Comparison of ENCODE assay signal across 33 cellular contexts in the genomic region with DNA sequence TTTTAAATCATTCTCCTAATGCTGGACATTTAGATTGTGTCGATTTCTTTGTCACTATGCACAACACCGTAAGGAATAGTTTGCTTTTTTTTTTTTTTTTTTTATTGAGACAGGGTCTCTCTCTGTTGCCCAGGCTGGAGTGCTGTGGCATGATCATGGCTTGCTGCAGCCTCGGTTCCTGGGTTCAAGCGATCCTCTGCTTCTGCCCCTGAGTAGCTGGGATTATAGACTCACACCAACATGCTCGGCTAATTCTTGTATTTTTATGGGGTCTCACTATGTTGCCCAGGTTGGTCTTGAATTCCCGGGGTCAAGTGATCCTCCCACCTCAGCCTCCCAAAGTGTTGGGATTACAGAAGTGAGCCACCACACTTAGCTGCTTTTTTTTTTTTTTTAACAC.
"Had no signal": no experiment of that assay in that cellular context is flagged by ENCODE, and none has a peak within 500 bp of the region (broad histone marks: within the 10 kb centered on the region; RNA-seq: fewer than 3 reads in every experiment).

No MANE protein-coding gene starts in this region.

- H3K4me1 ChIP-seq: adrenal gland, ascending aorta, breast epithelium had no signal

- ATAC-seq: activated naive CD4-positive, alpha-beta T cell treated with anti-CD3 and anti-CD28 coated beads, Interleukin-2, amount 50 U/mL, for 72 hours; activated naive CD8-positive, alpha-beta T cell treated with anti-CD3 and anti-CD28 coated beads, Interleukin-2, amount 50 U/mL, for 24 hours; activated T-cell treated with anti-CD3 and anti-CD28 coated beads, Interleukin-2, amount 50 U/mL, for 4 hours; activated T-cell treated with anti-CD3 and anti-CD28 coated beads, Interleukin-2, amount 50 U/mL, for 72 hours; activated T-helper 17 cell treated with anti-CD3 and anti-CD28 coated beads, Interleukin-2, amount 50 U/mL, for 72 hours; body of pancreas had no signal

- H3K36me3 ChIP-seq: adrenal gland, ascending aorta, brain microvascular endothelial cell, breast epithelium, cardiac muscle cell had no signal

- H3K27ac ChIP-seq: adrenal gland, ascending aorta, body of pancreas, brain microvascular endothelial cell, breast epithelium, cardiac muscle cell had no signal

- H3K4me3 ChIP-seq: adrenal gland, ascending aorta, body of pancreas, breast epithelium, cardiac muscle cell had no signal

- H3K27me3 ChIP-seq: adrenal gland, ascending aorta, body of pancreas, brain microvascular endothelial cell, breast epithelium, cardiac muscle cell had no signal

- H3K9me3 ChIP-seq: adrenal gland, ascending aorta, body of pancreas, breast epithelium had no signal

- DNase-seq: activated effector memory CD4-positive, alpha-beta T cell treated with anti-CD3 and anti-CD28 coated beads, Interleukin-2, amount 50 U/mL, for 16 hours; activated effector memory CD4-positive, alpha-beta T cell treated with Interleukin-2 at 50 U/mL for 16 hours; activated gamma-delta T cell; activated gamma-delta T cell treated with Interleukin-2 at 50 U/mL for 16 hours; activated naive CD4-positive, alpha-beta T cell; activated naive CD4-positive, alpha-beta T cell treated with anti-CD3 and anti-CD28 coated beads for 36 hours; activated naive CD4-positive, alpha-beta T cell treated with anti-CD3 and anti-CD28 coated beads, Interleukin-2, amount 10 ng/mL, durations not matched to agents 7 days and 5 days; activated naive CD4-positive, alpha-beta T cell treated with anti-CD3 and anti-CD28 coated beads, Interleukin-2, amount 50 U/mL, for 16 hours; activated naive CD4-positive, alpha-beta T cell treated with Interleukin-2 at 50 U/mL for 16 hours; activated naive CD8-positive, alpha-beta T cell treated with anti-CD3 and anti-CD28 coated beads for 36 hours; activated naive CD8-positive, alpha-beta T cell treated with anti-CD3 and anti-CD28 coated beads, Interleukin-2, amount 10 ng/mL, durations not matched to agents 7 days and 5 days; activated naive CD8-positive, alpha-beta T cell treated with anti-CD3 and anti-CD28 coated beads, Interleukin-2, amount 50 U/mL, for 24 hours; activated T-cell treated with anti-CD3 and anti-CD28 coated beads, Interleukin-2, amount 50 U/mL, for 1 hour; activated T-cell treated with anti-CD3 and anti-CD28 coated beads, Interleukin-2, amount 50 U/mL, for 24 hours; activated T-cell treated with anti-CD3 and anti-CD28 coated beads, Interleukin-2, amount 50 U/mL, for 4 hours; activated T-cell treated with anti-CD3 and anti-CD28 coated beads, Interleukin-2, amount 50 U/mL, for 48 hours; activated T-cell treated with anti-CD3 and anti-CD28 coated beads, Interleukin-2, amount 50 U/mL, for 72 hours; adrenal gland; amniotic stem cell; amygdala; anterior cingulate cortex; body of pancreas; brain microvascular endothelial cell; caudate nucleus; central memory CD4-positive, alpha-beta T cell; cerebellar nuclear complex had no signal

- FAIRE-seq: astrocyte, bronchial epithelial cell had no signal
